2 cellular contexts compared by ENCODE assay signal in the genomic region with DNA sequence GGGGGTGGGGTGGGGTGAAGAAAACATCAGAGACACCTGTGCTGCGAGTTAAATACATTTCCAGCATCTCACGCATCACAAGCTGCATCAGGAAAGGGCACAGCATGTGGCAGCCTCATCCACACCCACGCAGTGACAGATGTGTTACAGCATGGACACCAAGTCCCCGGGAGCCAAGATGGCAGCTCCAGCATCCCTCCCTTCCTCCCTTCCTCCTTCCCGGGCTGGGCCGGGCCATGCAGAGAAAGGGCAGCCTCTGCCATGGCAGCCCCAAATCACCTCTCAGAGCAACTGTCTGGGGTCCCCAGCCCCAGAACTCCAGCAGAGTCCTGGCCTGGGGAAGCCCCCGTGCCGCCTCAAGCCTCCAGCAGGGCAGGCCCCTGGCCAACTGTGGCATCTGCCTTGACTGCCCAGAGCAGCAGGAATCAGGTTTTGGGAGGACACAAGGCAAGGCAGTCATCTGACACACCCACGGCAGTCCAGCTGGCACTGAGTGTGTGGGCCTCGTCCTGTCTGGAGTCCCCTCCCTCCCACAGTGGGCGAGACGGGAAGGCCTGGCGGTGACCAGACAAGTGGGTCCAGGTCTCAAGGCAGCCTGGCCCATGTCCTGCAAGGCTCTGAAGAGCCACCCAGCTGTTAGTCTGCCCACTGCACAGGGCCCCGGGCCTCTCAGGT.
TF ChIP-seq lines count a peak whose summit lies in the region.

No MANE protein-coding gene starts in this region.

TF ChIP-seq in K562, 482 proteins besides CTCF, POLR2A, EP300 and RAD21 (continued from another document):
- TF ChIP-seq SUPT5H (IDR thresholded peaks at IDR 0.05) = 0 out of 2 replicates have a peak, but pooled peaks have one; percentile 3
- TF ChIP-seq, protein P1, sequence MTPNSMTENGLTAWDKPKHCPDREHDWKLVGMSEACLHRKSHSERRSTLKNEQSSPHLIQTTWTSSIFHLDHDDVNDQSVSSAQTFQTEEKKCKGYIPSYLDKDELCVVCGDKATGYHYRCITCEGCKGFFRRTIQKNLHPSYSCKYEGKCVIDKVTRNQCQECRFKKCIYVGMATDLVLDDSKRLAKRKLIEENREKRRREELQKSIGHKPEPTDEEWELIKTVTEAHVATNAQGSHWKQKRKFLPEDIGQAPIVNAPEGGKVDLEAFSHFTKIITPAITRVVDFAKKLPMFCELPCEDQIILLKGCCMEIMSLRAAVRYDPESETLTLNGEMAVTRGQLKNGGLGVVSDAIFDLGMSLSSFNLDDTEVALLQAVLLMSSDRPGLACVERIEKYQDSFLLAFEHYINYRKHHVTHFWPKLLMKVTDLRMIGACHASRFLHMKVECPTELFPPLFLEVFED (CRISPR knock-in tag; conservative IDR thresholded peaks at IDR 0.05) = 0 out of 2 replicates have a peak, but pooled peaks have one; percentile 5
- peak; percentile 18; the same call in 1 of the 2 replicates for TF ChIP-seq MYNN (IDR thresholded peaks at IDR 0.05)
- TF ChIP-seq MYNN (CRISPR knock-in tag; IDR thresholded peaks at IDR 0.05) = no peak
- TF ChIP-seq, protein P2, sequence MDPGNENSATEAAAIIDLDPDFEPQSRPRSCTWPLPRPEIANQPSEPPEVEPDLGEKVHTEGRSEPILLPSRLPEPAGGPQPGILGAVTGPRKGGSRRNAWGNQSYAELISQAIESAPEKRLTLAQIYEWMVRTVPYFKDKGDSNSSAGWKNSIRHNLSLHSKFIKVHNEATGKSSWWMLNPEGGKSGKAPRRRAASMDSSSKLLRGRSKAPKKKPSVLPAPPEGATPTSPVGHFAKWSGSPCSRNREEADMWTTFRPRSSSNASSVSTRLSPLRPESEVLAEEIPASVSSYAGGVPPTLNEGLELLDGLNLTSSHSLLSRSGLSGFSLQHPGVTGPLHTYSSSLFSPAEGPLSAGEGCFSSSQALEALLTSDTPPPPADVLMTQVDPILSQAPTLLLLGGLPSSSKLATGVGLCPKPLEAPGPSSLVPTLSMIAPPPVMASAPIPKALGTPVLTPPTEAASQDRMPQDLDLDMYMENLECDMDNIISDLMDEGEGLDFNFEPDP (CRISPR knock-in tag; IDR thresholded peaks at IDR 0.05) = peak; percentile 21; the same call in 1 of the 2 replicates
- TF ChIP-seq RCOR1 (IDR thresholded peaks at IDR 0.05; ENCODE audit: borderline replicate concordance in 1 of 2, low read depth in 2 of 2, low read length in 2 of 2) = no peak
- TF ChIP-seq ESRRB (CRISPR knock-in tag; IDR thresholded peaks at IDR 0.05; ENCODE audit: borderline replicate concordance) = no peak
- TF ChIP-seq POLR2G (IDR thresholded peaks at IDR 0.05; ENCODE audit: low read depth, low read length) = peak; percentile 80
- TF ChIP-seq SREBF1 (IDR thresholded peaks at IDR 0.05; ENCODE audit: borderline replicate concordance, low read depth, low read length) = no peak
- peak; percentile 53; the same call in 1 of the 2 replicates for TF ChIP-seq HDAC6 (IDR thresholded peaks at IDR 0.05; ENCODE audit: low read depth, low read length)
- TF ChIP-seq YBX1 (IDR thresholded peaks at IDR 0.05) = no peak
- TF ChIP-seq FOXM1 (IDR thresholded peaks at IDR 0.05; ENCODE audit: low read depth) = no peak
- TF ChIP-seq FOXM1 (CRISPR knock-in tag; IDR thresholded peaks at IDR 0.05; ENCODE audit: low read depth) = no peak
- TF ChIP-seq RFX7 (CRISPR knock-in tag; IDR thresholded peaks at IDR 0.05) = 0 out of 2 replicates have a peak, but pooled peaks have one; percentile 14
- 0 out of 2 replicates have a peak, but pooled peaks have one; percentile 62 for TF ChIP-seq PHB (CRISPR knock-in tag; IDR thresholded peaks at IDR 0.05)
- TF ChIP-seq ZNF436 (CRISPR knock-in tag; IDR thresholded peaks at IDR 0.05) = 0 out of 2 replicates have a peak, but pooled peaks have one; percentile 8
TF ChIP-seq in K562: peak in this region for 18.

TF ChIP-seq in HepG2, 621 proteins besides CTCF, POLR2A, EP300 and RAD21 (continued from another document and continues in another):
- TF ChIP-seq PRMT3 (CRISPR knock-in tag; IDR thresholded peaks at IDR 0.05; ENCODE audit: borderline replicate concordance, low read depth) (no peak), SALL2 (CRISPR knock-in tag; IDR thresholded peaks at IDR 0.05) (no peak), ZNF747 (CRISPR knock-in tag; IDR thresholded peaks at IDR 0.05; ENCODE audit: borderline replicate concordance) (no peak), HMG20B (CRISPR knock-in tag; conservative IDR thresholded peaks at IDR 0.05) (no peak), HOXA3 (CRISPR knock-in tag; IDR thresholded peaks at IDR 0.05) (peak; percentile 29; the same call in 1 of the 2 replicates), AHR (CRISPR knock-in tag; IDR thresholded peaks at IDR 0.05) (no peak), DNMT1 (CRISPR knock-in tag; IDR thresholded peaks at IDR 0.05) (no peak), ZNF703 (CRISPR knock-in tag; IDR thresholded peaks at IDR 0.05; ENCODE audit: borderline replicate concordance) (0 out of 2 replicates have a peak, but pooled peaks have one; percentile 39), AGO2 (optimal IDR thresholded peaks at IDR 0.05; ENCODE audit: low read depth, low read length) (peak; percentile 94), MAFF (IDR thresholded peaks at IDR 0.05; ENCODE audit: low read depth, low read length) (no peak), PHF8 (CRISPR knock-in tag; IDR thresholded peaks at IDR 0.05) (no peak), NONO (IDR thresholded peaks at IDR 0.05) (no peak), NONO (CRISPR knock-in tag; conservative IDR thresholded peaks at IDR 0.05) (peak; percentile 16; the same call in 1 of the 2 replicates), ZNF567 (CRISPR knock-in tag; IDR thresholded peaks at IDR 0.05; ENCODE audit: borderline replicate concordance) (no peak), ZNF33A (CRISPR knock-in tag; IDR thresholded peaks at IDR 0.05; ENCODE audit: borderline replicate concordance) (no peak), ZNF720 (CRISPR knock-in tag; IDR thresholded peaks at IDR 0.05) (no peak), ZFP36L1 (CRISPR knock-in tag; IDR thresholded peaks at IDR 0.05) (no peak), XBP1 (CRISPR knock-in tag; IDR thresholded peaks at IDR 0.05) (no peak)
- TF ChIP-seq, protein P3, sequence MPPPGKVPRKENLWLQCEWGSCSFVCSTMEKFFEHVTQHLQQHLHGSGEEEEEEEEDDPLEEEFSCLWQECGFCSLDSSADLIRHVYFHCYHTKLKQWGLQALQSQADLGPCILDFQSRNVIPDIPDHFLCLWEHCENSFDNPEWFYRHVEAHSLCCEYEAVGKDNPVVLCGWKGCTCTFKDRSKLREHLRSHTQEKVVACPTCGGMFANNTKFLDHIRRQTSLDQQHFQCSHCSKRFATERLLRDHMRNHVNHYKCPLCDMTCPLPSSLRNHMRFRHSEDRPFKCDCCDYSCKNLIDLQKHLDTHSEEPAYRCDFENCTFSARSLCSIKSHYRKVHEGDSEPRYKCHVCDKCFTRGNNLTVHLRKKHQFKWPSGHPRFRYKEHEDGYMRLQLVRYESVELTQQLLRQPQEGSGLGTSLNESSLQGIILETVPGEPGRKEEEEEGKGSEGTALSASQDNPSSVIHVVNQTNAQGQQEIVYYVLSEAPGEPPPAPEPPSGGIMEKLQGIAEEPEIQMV (CRISPR knock-in tag; IDR thresholded peaks at IDR 0.05; ENCODE audit: low read depth) = no peak
- TF ChIP-seq, protein P4, sequence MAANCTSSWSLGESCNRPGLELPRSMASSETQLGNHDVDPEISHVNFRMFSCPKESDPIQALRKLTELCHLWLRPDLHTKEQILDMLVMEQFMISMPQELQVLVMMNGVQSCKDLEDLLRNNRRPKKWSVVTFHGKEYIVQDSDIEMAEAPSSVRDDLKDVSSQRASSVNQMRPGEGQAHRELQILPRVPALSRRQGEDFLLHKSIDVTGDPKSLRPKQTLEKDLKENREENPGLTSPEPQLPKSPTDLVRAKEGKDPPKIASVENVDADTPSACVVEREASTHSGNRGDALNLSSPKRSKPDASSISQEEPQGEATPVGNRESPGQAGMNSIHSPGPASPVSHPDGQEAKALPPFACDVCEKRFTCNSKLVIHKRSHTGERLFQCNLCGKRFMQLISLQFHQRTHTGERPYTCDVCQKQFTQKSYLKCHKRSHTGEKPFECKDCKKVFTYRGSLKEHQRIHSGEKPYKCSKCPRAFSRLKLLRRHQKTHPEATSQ (CRISPR knock-in tag; IDR thresholded peaks at IDR 0.05; ENCODE audit: borderline replicate concordance) = no peak
- TF ChIP-seq, protein P5, sequence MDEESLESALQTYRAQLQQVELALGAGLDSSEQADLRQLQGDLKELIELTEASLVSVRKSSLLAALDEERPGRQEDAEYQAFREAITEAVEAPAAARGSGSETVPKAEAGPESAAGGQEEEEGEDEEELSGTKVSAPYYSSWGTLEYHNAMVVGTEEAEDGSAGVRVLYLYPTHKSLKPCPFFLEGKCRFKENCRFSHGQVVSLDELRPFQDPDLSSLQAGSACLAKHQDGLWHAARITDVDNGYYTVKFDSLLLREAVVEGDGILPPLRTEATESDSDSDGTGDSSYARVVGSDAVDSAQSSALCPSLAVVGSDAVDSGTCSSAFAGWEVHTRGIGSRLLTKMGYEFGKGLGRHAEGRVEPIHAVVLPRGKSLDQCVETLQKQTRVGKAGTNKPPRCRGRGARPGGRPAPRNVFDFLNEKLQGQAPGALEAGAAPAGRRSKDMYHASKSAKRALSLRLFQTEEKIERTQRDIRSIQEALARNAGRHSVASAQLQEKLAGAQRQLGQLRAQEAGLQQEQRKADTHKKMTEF (CRISPR knock-in tag; IDR thresholded peaks at IDR 0.05) = no peak
- TF ChIP-seq, protein P6, sequence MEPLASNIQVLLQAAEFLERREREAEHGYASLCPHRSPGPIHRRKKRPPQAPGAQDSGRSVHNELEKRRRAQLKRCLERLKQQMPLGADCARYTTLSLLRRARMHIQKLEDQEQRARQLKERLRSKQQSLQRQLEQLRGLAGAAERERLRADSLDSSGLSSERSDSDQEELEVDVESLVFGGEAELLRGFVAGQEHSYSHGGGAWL (CRISPR knock-in tag; IDR thresholded peaks at IDR 0.05) = no peak
- TF ChIP-seq, protein P7, sequence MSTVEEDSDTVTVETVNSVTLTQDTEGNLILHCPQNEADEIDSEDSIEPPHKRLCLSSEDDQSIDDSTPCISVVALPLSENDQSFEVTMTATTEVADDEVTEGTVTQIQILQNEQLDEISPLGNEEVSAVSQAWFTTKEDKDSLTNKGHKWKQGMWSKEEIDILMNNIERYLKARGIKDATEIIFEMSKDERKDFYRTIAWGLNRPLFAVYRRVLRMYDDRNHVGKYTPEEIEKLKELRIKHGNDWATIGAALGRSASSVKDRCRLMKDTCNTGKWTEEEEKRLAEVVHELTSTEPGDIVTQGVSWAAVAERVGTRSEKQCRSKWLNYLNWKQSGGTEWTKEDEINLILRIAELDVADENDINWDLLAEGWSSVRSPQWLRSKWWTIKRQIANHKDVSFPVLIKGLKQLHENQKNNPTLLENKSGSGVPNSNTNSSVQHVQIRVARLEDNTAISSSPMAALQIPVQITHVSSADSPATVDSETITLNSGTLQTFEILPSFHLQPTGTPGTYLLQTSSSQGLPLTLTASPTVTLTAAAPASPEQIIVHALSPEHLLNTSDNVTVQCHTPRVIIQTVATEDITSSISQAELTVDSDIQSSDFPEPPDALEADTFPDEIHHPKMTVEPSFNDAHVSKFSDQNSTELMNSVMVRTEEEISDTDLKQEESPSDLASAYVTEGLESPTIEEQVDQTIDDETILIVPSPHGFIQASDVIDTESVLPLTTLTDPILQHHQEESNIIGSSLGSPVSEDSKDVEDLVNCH (CRISPR knock-in tag; IDR thresholded peaks at IDR 0.05) = no peak
- TF ChIP-seq, protein P8, sequence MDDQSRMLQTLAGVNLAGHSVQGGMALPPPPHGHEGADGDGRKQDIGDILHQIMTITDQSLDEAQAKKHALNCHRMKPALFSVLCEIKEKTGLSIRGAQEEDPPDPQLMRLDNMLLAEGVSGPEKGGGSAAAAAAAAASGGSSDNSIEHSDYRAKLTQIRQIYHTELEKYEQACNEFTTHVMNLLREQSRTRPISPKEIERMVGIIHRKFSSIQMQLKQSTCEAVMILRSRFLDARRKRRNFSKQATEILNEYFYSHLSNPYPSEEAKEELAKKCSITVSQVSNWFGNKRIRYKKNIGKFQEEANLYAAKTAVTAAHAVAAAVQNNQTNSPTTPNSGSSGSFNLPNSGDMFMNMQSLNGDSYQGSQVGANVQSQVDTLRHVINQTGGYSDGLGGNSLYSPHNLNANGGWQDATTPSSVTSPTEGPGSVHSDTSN (CRISPR knock-in tag; IDR thresholded peaks at IDR 0.05; ENCODE audit: borderline replicate concordance) = no peak
- TF ChIP-seq, protein P9, sequence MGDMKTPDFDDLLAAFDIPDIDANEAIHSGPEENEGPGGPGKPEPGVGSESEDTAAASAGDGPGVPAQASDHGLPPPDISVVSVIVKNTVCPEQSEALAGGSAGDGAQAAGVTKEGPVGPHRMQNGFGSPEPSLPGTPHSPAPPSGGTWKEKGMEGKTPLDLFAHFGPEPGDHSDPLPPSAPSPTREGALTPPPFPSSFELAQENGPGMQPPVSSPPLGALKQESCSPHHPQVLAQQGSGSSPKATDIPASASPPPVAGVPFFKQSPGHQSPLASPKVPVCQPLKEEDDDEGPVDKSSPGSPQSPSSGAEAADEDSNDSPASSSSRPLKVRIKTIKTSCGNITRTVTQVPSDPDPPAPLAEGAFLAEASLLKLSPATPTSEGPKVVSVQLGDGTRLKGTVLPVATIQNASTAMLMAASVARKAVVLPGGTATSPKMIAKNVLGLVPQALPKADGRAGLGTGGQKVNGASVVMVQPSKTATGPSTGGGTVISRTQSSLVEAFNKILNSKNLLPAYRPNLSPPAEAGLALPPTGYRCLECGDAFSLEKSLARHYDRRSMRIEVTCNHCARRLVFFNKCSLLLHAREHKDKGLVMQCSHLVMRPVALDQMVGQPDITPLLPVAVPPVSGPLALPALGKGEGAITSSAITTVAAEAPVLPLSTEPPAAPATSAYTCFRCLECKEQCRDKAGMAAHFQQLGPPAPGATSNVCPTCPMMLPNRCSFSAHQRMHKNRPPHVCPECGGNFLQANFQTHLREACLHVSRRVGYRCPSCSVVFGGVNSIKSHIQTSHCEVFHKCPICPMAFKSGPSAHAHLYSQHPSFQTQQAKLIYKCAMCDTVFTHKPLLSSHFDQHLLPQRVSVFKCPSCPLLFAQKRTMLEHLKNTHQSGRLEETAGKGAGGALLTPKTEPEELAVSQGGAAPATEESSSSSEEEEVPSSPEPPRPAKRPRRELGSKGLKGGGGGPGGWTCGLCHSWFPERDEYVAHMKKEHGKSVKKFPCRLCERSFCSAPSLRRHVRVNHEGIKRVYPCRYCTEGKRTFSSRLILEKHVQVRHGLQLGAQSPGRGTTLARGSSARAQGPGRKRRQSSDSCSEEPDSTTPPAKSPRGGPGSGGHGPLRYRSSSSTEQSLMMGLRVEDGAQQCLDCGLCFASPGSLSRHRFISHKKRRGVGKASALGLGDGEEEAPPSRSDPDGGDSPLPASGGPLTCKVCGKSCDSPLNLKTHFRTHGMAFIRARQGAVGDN (CRISPR knock-in tag; IDR thresholded peaks at IDR 0.05) = peak; percentile 30
